11 cellular contexts compared by ENCODE assay signal in genomic region chr5:142551242-142552067, GRCh38.
A peak's percentile ranks its signal among the peaks of the same experiment; 100 is the strongest.
DNase-seq lines count a peak whose midpoint lies in the region; TF ChIP-seq lines count a peak whose summit lies in the region.
"Had no signal": no experiment of that assay in that cellular context is flagged by ENCODE, and none has a peak within 500 bp of the region (broad histone marks: within the 10 kb centered on the region; RNA-seq: fewer than 3 reads in every experiment).

No MANE protein-coding gene starts in this region.

- H3K27ac ChIP-seq in tibial nerve = peak overlapping the region in 2 of 4 donors; percentile 49 to 77
- H3K27ac ChIP-seq: 22Rv1 had no signal

- H3K9me3 ChIP-seq in adipocyte (ENCODE audit: control insufficient read depth, low read length) (no peaks in the 10 kb centered on the region), iPS-18c (ENCODE audit: control insufficient read depth, insufficient read depth, low read length) (no peaks in the 10 kb centered on the region), tibial nerve (no peaks in the 10 kb centered on the region)

- H3K27me3 ChIP-seq in adipocyte (replicated peaks; ENCODE audit: control insufficient read depth, insufficient read depth, low read length) (no peaks in the 10 kb centered on the region), tibial nerve (peaks cover 0 to 6% of the 10 kb centered on the region in 2 donors)

- no peak for TF ChIP-seq EP300 in tibial nerve (IDR thresholded peaks at IDR 0.05)

- 14 to 17% methylated on average over 29 to 31 of the region's 31 CpGs for WGBS in tibial nerve, 2 donors

- TF ChIP-seq POLR2A in tibial nerve (IDR thresholded peaks at IDR 0.05) = no peak

- H3K4me3 ChIP-seq in adipocyte (ENCODE audit: low read length) (peak overlapping the region; percentile 75), iPS-18c (ENCODE audit: insufficient read depth, low read depth, low read length) (peak overlapping the region; percentile 46; the same call in 1 of the 2 replicates), tibial nerve (peak overlapping the region in 3 of 4 donors; percentile 7 to 43 (median 41))

- H3K36me3 ChIP-seq in adipocyte (ENCODE audit: control insufficient read depth, insufficient read depth, low read length, severe bottlenecking) (no peaks in the 10 kb centered on the region), tibial nerve (no peaks in the 10 kb centered on the region)

- DNase-seq in DMS 273 (lab: John Stamatoyannopoulos, UW; ENCODE audit: unreplicated experiment) (peak; percentile 31), DMS 273 treated with DMSO at 0.1 percent for 48 hours (lab: John Stamatoyannopoulos, UW) (no peak), adipocyte (ENCODE audit: low read depth) (no peak), tibial nerve (ENCODE audit: low spot score in 2 of 2) (no peak), NCI-H2196 treated with DMSO at 0.1 percent for 48 hours (lab: John Stamatoyannopoulos, UW; ENCODE audit: unreplicated experiment) (no peak), NCI-H1092 treated with DMSO at 0.1 percent for 48 hours (lab: John Stamatoyannopoulos, UW) (no peak)
- DNase-seq in stimulated activated CD4-positive, alpha-beta T cell treated with anti-CD3 and anti-CD28 coated beads, Interleukin-2, amount 100 ng/mL, for 24 hours = no peak
- DNase-seq: activated effector memory CD4-positive, alpha-beta T cell treated with anti-CD3 and anti-CD28 coated beads, Interleukin-2, amount 50 U/mL, for 16 hours; naive thymus-derived CD8-positive, alpha-beta T cell had no signal

- H3K9ac ChIP-seq in adipocyte (ENCODE audit: low read length) = peak overlapping the region; percentile 70

- no peak for TF ChIP-seq CTCF in tibial nerve (IDR thresholded peaks at IDR 0.05)

- peaks cover 18% of the 10 kb centered on the region for H3K4me1 ChIP-seq in adipocyte (ENCODE audit: control insufficient read depth, insufficient read depth, low read length)
- H3K4me1 ChIP-seq in tibial nerve = peaks cover 0 to 27% (median 3%) of the 10 kb centered on the region in 4 donors
